ENCODE assay signal across 8 cellular contexts in genomic region chr11:61041755-61042518, GRCh38.
DNase-seq lines count a peak whose midpoint lies in the region; ATAC-seq and TF ChIP-seq lines count a peak whose summit lies in the region.

No MANE protein-coding gene starts in this region.

- peak; percentile 84 for ATAC-seq in HG02623 (IDR thresholded peaks at IDR 0.05; ENCODE audit: unreplicated experiment)

- H3K4me1 ChIP-seq in ectodermal cell (ENCODE audit: control insufficient read depth, insufficient read depth, low read length), result peaks cover 15% of the 10 kb centered on the region
- H3K4me1 ChIP-seq in osteoblast (ENCODE audit: insufficient read depth, low read length), result no peaks in the 10 kb centered on the region

- no peaks in the 10 kb centered on the region for H4K20me1 ChIP-seq in osteoblast (ENCODE audit: insufficient read depth, low read length)

- in situ Hi-C loops in GM13976 (cut with MboI; ENCODE audit: low sequenced_read_pairs, unreplicated experiment), result no loop called here

- no peaks in the 10 kb centered on the region for H3K36me3 ChIP-seq in ectodermal cell (ENCODE audit: control insufficient read depth, insufficient read depth, low read length)
- H3K36me3 ChIP-seq in osteoblast (ENCODE audit: insufficient read depth, low read length), result no peaks in the 10 kb centered on the region

- no peaks in the 10 kb centered on the region for H3K79me2 ChIP-seq in osteoblast (ENCODE audit: insufficient read depth, low read length)

- H3K27me3 ChIP-seq in ectodermal cell (ENCODE audit: control insufficient read depth, insufficient read depth, low read length, poor library complexity, severe bottlenecking), result no peaks in the 10 kb centered on the region
- H3K27me3 ChIP-seq in osteoblast (ENCODE audit: insufficient read depth, low read length), result peaks cover 5% of the 10 kb centered on the region

- H3K4me2 ChIP-seq in osteoblast (ENCODE audit: insufficient read depth, low read length), result no peak overlapping the region

- WGBS in ectodermal cell, 2 experiments, result 48 to 49% methylated on average over 16 of the region's 16 CpGs

- no peak for TF ChIP-seq CTCF in GM13976 (IDR thresholded peaks at IDR 0.05; ENCODE audit: borderline replicate concordance, control extremely low read depth, extremely low read depth, insufficient read depth, missing control alignments)
- no peak for TF ChIP-seq CTCF in osteoblast (IDR thresholded peaks at IDR 0.05; ENCODE audit: extremely low read depth, low read depth, low read length)

- H3K4me3 ChIP-seq in ectodermal cell (ENCODE audit: insufficient read depth, low read depth, low read length), result no peak overlapping the region
- H3K4me3 ChIP-seq in osteoblast (ENCODE audit: insufficient read depth, low read length), result no peak overlapping the region

- DNase-seq in GM13976 (ENCODE audit: low spot score) (peak; percentile 88), NCI-H2029 (lab: John Stamatoyannopoulos, UW) (peak; percentile 92), osteoblast (ENCODE audit: insufficient read length, low spot score, missing footprints) (no peak), cerebellum (ENCODE audit: low spot score) (no peak), GF-D8 (lab: John Stamatoyannopoulos, UW) (no peak)
- peak; percentile 85 for DNase-seq in activated CD4-positive, alpha-beta T cell treated with anti-CD3 and anti-CD28 coated beads for 48 hours

- H3K27ac ChIP-seq in ectodermal cell (ENCODE audit: insufficient read depth, low read depth, low read length, poor library complexity, severe bottlenecking) (peak overlapping the region; percentile 63), osteoblast (ENCODE audit: low read depth, low read length) (no peak overlapping the region)

- no peaks in the 10 kb centered on the region for H3K9me3 ChIP-seq in ectodermal cell (ENCODE audit: control insufficient read depth, low read length)
- no peaks in the 10 kb centered on the region for H3K9me3 ChIP-seq in osteoblast (ENCODE audit: low read depth, low read length)

- peak overlapping the region; percentile 16 for H2AFZ ChIP-seq in osteoblast (ENCODE audit: low read length)

Comparison
In these comparisons a context has a peak if more than half of its experiments do, and no peak if none do; other contexts are left out.
1. DNase-seq: peak in GM13976 (single experiment), NCI-H2029 (single experiment) and activated CD4-positive, alpha-beta T cell treated with anti-CD3 and anti-CD28 coated beads for 48 hours (single experiment); none in osteoblast (single experiment), cerebellum (single experiment) and GF-D8 (single experiment).